In the genomic region with DNA sequence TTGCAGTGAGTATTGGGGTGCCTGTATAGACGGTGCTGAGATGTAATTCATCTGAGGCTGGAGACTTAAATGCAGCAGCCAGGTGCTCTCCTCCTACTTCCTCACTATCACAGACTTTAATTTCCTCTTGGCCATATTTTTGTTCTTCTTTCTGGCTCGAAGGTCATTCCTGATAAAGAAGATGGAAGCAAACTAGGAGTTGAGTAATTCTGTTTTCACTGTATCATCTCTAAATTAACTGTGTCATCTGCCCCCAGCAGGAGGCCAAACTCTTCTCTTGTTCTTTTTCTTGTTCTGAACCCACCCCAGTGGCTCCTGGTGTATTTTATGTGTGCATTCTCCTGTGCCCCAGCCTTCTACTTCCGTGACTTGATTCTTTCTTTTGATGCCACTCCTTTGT, we compare ENCODE assay signal across 2 cellular contexts.
TF ChIP-seq lines count a peak whose summit lies in the region.

No MANE protein-coding gene starts in this region.

TF ChIP-seq in A549, 52 proteins besides CTCF, POLR2A, EP300 and RAD21:
- TF ChIP-seq HDAC2 (IDR thresholded peaks at IDR 0.05) (no peak), SMC3 (IDR thresholded peaks at IDR 0.05) (no peak; the same call in 2 of the 3 replicates), HOXA7 (CRISPR knock-in tag; IDR thresholded peaks at IDR 0.05) (no peak), HOXB5 (CRISPR knock-in tag; IDR thresholded peaks at IDR 0.05) (no peak), KDM1A (IDR thresholded peaks at IDR 0.05; ENCODE audit: low read depth) (no peak), NPAS2 (CRISPR knock-in tag; IDR thresholded peaks at IDR 0.05; ENCODE audit: borderline replicate concordance) (no peak), FOXS1 (CRISPR knock-in tag; IDR thresholded peaks at IDR 0.05) (no peak), NFE2L2 (conservative IDR thresholded peaks at IDR 0.05; ENCODE audit: low read length) (no peak), PHF8 (IDR thresholded peaks at IDR 0.05; ENCODE audit: borderline replicate concordance, low read depth) (no peak), CHD4 (IDR thresholded peaks at IDR 0.05; ENCODE audit: borderline replicate concordance) (no peak), GATA3 (IDR thresholded peaks at IDR 0.05; ENCODE audit: borderline replicate concordance) (no peak), TFCP2L1 (CRISPR knock-in tag; IDR thresholded peaks at IDR 0.05) (no peak), ESRRA (IDR thresholded peaks at IDR 0.05; ENCODE audit: borderline replicate concordance, low read length) (no peak)
- TF ChIP-seq, protein P1, sequence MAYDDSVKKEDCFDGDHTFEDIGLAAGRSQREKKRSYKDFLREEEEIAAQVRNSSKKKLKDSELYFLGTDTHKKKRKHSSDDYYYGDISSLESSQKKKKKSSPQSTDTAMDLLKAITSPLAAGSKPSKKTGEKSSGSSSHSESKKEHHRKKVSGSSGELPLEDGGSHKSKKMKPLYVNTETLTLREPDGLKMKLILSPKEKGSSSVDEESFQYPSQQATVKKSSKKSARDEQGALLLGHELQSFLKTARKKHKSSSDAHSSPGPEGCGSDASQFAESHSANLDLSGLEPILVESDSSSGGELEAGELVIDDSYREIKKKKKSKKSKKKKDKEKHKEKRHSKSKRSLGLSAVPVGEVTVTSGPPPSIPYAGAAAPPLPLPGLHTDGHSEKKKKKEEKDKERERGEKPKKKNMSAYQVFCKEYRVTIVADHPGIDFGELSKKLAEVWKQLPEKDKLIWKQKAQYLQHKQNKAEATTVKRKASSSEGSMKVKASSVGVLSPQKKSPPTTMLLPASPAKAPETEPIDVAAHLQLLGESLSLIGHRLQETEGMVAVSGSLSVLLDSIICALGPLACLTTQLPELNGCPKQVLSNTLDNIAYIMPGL (CRISPR knock-in tag; IDR thresholded peaks at IDR 0.05; ENCODE audit: borderline replicate concordance) = no peak
- TF ChIP-seq, protein P2, sequence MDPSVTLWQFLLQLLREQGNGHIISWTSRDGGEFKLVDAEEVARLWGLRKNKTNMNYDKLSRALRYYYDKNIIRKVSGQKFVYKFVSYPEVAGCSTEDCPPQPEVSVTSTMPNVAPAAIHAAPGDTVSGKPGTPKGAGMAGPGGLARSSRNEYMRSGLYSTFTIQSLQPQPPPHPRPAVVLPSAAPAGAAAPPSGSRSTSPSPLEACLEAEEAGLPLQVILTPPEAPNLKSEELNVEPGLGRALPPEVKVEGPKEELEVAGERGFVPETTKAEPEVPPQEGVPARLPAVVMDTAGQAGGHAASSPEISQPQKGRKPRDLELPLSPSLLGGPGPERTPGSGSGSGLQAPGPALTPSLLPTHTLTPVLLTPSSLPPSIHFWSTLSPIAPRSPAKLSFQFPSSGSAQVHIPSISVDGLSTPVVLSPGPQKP (IDR thresholded peaks at IDR 0.05; ENCODE audit: low read depth, low read length) = no peak

TF ChIP-seq in GM23338, 12 proteins besides CTCF, POLR2A, EP300 and RAD21:
- TF ChIP-seq, protein P3, sequence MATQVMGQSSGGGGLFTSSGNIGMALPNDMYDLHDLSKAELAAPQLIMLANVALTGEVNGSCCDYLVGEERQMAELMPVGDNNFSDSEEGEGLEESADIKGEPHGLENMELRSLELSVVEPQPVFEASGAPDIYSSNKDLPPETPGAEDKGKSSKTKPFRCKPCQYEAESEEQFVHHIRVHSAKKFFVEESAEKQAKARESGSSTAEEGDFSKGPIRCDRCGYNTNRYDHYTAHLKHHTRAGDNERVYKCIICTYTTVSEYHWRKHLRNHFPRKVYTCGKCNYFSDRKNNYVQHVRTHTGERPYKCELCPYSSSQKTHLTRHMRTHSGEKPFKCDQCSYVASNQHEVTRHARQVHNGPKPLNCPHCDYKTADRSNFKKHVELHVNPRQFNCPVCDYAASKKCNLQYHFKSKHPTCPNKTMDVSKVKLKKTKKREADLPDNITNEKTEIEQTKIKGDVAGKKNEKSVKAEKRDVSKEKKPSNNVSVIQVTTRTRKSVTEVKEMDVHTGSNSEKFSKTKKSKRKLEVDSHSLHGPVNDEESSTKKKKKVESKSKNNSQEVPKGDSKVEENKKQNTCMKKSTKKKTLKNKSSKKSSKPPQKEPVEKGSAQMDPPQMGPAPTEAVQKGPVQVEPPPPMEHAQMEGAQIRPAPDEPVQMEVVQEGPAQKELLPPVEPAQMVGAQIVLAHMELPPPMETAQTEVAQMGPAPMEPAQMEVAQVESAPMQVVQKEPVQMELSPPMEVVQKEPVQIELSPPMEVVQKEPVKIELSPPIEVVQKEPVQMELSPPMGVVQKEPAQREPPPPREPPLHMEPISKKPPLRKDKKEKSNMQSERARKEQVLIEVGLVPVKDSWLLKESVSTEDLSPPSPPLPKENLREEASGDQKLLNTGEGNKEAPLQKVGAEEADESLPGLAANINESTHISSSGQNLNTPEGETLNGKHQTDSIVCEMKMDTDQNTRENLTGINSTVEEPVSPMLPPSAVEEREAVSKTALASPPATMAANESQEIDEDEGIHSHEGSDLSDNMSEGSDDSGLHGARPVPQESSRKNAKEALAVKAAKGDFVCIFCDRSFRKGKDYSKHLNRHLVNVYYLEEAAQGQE (IDR thresholded peaks at IDR 0.05; ENCODE audit: unreplicated experiment) = no peak
- TF ChIP-seq, protein P4, sequence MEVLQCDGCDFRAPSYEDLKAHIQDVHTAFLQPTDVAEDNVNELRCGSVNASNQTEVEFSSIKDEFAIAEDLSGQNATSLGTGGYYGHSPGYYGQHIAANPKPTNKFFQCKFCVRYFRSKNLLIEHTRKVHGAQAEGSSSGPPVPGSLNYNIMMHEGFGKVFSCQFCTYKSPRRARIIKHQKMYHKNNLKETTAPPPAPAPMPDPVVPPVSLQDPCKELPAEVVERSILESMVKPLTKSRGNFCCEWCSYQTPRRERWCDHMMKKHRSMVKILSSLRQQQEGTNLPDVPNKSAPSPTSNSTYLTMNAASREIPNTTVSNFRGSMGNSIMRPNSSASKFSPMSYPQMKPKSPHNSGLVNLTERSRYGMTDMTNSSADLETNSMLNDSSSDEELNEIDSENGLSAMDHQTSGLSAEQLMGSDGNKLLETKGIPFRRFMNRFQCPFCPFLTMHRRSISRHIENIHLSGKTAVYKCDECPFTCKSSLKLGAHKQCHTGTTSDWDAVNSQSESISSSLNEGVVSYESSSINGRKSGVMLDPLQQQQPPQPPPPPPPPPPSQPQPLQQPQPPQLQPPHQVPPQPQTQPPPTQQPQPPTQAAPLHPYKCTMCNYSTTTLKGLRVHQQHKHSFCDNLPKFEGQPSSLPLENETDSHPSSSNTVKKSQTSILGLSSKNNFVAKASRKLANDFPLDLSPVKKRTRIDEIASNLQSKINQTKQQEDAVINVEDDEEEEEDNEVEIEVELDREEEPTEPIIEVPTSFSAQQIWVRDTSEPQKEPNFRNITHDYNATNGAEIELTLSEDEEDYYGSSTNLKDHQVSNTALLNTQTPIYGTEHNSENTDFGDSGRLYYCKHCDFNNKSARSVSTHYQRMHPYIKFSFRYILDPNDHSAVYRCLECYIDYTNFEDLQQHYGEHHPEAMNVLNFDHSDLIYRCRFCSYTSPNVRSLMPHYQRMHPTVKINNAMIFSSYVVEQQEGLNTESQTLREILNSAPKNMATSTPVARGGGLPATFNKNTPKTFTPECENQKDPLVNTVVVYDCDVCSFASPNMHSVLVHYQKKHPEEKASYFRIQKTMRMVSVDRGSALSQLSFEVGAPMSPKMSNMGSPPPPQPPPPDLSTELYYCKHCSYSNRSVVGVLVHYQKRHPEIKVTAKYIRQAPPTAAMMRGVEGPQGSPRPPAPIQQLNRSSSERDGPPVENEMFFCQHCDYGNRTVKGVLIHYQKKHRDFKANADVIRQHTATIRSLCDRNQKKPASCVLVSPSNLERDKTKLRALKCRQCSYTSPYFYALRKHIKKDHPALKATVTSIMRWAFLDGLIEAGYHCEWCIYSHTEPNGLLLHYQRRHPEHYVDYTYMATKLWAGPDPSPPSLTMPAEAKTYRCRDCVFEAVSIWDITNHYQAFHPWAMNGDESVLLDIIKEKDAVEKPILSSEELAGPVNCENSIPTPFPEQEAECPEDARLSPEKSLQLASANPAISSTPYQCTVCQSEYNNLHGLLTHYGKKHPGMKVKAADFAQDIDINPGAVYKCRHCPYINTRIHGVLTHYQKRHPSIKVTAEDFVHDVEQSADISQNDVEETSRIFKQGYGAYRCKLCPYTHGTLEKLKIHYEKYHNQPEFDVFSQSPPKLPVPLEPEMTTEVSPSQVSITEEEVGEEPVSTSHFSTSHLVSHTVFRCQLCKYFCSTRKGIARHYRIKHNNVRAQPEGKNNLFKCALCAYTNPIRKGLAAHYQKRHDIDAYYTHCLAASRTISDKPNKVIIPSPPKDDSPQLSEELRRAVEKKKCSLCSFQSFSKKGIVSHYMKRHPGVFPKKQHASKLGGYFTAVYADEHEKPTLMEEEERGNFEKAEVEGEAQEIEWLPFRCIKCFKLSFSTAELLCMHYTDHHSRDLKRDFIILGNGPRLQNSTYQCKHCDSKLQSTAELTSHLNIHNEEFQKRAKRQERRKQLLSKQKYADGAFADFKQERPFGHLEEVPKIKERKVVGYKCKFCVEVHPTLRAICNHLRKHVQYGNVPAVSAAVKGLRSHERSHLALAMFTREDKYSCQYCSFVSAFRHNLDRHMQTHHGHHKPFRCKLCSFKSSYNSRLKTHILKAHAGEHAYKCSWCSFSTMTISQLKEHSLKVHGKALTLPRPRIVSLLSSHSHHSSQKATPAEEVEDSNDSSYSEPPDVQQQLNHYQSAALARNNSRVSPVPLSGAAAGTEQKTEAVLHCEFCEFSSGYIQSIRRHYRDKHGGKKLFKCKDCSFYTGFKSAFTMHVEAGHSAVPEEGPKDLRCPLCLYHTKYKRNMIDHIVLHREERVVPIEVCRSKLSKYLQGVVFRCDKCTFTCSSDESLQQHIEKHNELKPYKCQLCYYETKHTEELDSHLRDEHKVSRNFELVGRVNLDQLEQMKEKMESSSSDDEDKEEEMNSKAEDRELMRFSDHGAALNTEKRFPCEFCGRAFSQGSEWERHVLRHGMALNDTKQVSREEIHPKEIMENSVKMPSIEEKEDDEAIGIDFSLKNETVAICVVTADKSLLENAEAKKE (CRISPR knock-in tag; IDR thresholded peaks at IDR 0.05) = no peak
- TF ChIP-seq, protein P5, sequence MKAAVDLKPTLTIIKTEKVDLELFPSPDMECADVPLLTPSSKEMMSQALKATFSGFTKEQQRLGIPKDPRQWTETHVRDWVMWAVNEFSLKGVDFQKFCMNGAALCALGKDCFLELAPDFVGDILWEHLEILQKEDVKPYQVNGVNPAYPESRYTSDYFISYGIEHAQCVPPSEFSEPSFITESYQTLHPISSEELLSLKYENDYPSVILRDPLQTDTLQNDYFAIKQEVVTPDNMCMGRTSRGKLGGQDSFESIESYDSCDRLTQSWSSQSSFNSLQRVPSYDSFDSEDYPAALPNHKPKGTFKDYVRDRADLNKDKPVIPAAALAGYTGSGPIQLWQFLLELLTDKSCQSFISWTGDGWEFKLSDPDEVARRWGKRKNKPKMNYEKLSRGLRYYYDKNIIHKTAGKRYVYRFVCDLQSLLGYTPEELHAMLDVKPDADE (IDR thresholded peaks at IDR 0.05) = no peak
- TF ChIP-seq STAT1 (IDR thresholded peaks at IDR 0.05; ENCODE audit: unreplicated experiment) (no peak), EZH2 (IDR thresholded peaks at IDR 0.05; ENCODE audit: low read depth, unreplicated experiment) (no peak), ZNF331 (CRISPR knock-in tag; IDR thresholded peaks at IDR 0.05; ENCODE audit: low read depth) (no peak), NANOG (IDR thresholded peaks at IDR 0.05; ENCODE audit: borderline replicate concordance) (no peak), CREB1 (CRISPR knock-in tag; IDR thresholded peaks at IDR 0.05; ENCODE audit: low read depth) (no peak), EZH2phosphoT487 (IDR thresholded peaks at IDR 0.05; ENCODE audit: unreplicated experiment) (no peak), JUNB (IDR thresholded peaks at IDR 0.05; ENCODE audit: unreplicated experiment) (no peak), ZNF114 (CRISPR knock-in tag; IDR thresholded peaks at IDR 0.05) (no peak), POLR2AphosphoS5 (IDR thresholded peaks at IDR 0.05; ENCODE audit: low read depth) (no peak)
